Comparison of ENCODE assay signal across 8 cellular contexts in the genomic region with DNA sequence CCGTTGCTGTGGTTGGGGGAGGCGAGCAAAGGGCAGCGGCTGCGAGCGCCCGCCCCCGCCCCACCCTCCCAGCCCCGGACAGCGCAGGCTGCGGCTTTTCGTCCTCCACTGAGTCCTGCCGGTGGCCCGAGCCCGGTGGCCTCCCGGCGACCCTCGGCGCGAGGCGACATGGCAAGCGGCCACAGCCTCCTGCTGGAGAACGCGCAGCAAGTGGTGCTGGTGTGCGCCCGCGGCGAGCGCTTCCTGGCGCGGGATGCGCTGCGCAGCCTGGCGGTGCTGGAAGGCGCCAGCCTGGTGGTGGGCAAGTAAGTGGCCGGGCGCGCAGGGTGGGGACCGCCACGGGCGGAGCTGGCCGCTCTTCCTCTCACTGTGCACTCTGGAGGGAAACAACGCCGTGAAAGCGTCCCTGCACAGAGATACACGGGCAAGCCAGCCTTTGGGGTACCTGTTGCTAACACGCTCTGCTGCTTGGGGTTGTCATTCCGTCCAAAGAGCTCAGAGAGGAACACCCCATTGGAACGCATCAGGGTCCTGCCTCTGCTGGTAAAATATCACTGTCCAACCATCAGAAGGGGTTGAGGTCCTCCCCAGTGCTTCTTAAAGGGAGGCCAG. TPM values are rescaled to one million over a fixed set of nuclear protein-coding genes. Genes with fewer than 3 reads are reported as not detected.
DNase-seq lines count a peak whose midpoint lies in the region; ATAC-seq, FAIRE-seq and TF ChIP-seq lines count a peak whose summit lies in the region.

AMDHD1 (plus strand) TSS at position 101 of the 612 bp plus-strand sequence; CDS start at position 169, 68 bp downstream.

- H3K9me3 ChIP-seq in hepatocyte (ENCODE audit: low read depth): no peaks in the 10 kb centered on the region
- H3K9me3 ChIP-seq in sigmoid colon: no peaks in the 10 kb centered on the region

- DNase-seq in DMS114 treated with DMSO at 0.1 percent for 48 hours (lab: John Stamatoyannopoulos, UW; ENCODE audit: unreplicated experiment): peak; percentile 37
- DNase-seq in HTR-8/SVneo (ENCODE audit: insufficient read length, low spot score): peak; percentile 60
- peak; percentile 39 for DNase-seq in T follicular helper cell (ENCODE audit: low read depth)
- peak in 39 of 56 donors; percentile 14 to 72 (median 39) for DNase-seq in amygdala (lab: John Stamatoyannopoulos, UW)
- peak; percentile 83 for DNase-seq in hepatocyte (ENCODE audit: low spot score)
- DNase-seq in sigmoid colon: peak; percentile 74
- no peak for DNase-seq in amniotic stem cell (lab: John Stamatoyannopoulos, UW)

- FAIRE-seq in HTR-8/SVneo (lab: Jason Lieb, UNC): peak; percentile 46

- H3K27ac ChIP-seq in hepatocyte (peak within 1 kb of the TSS; percentile 73), sigmoid colon (peak within 1 kb of the TSS; percentile 84 to 89 (median 85))

- WGBS in hepatocyte (ENCODE audit: low lambda C conversion rate, missing lambda C conversion rate): 3% methylated on average over 34 of the region's 48 CpGs
- 0 to 1% methylated on average over 48 of the region's 48 CpGs for WGBS in sigmoid colon, 2 donors

- intact Hi-C loops in sigmoid colon (cut with DNase I): loop anchor here (5.0 kb wide), 1 partner anchor 86 kb away; the partner anchor contains the start of gene SNRPF

- no peaks in the 10 kb centered on the region for H3K79me2 ChIP-seq in hepatocyte

- H3K4me3 ChIP-seq in hepatocyte (peak within 1 kb of the TSS; percentile 76), sigmoid colon (peak within 1 kb of the TSS; percentile 83 to 96 (median 90))

- no peak for TF ChIP-seq POLR2A in sigmoid colon (IDR thresholded peaks at IDR 0.05)

- H3K4me1 ChIP-seq in hepatocyte (ENCODE audit: insufficient read depth) (no peaks in the 10 kb centered on the region), sigmoid colon (peaks cover 0 to 11% (median 7%) of the 10 kb centered on the region in 4 donors)

- peak; percentile 59 for ATAC-seq in GM21423 (IDR thresholded peaks at IDR 0.05; ENCODE audit: unreplicated experiment)

- peak within 1 kb of the TSS; percentile 89 for H3K4me2 ChIP-seq in hepatocyte

- TF ChIP-seq CTCF in hepatocyte (IDR thresholded peaks at IDR 0.05; ENCODE audit: poor library complexity) (peak; percentile 30), sigmoid colon (IDR thresholded peaks at IDR 0.05) (peak in 3 of 4 experiments; percentile 26 to 47 (median 44))

- no peaks in the 10 kb centered on the region for H4K20me1 ChIP-seq in hepatocyte (ENCODE audit: insufficient read depth, poor library complexity, severe bottlenecking)

- peak within 1 kb of the TSS; percentile 92 for H2AFZ ChIP-seq in hepatocyte

- H3K9me2 ChIP-seq in hepatocyte (replicated peaks; ENCODE audit: insufficient read depth): no peaks in the 10 kb centered on the region

- H3K27me3 ChIP-seq in hepatocyte: no peaks in the 10 kb centered on the region
- no peaks in the 10 kb centered on the region for H3K27me3 ChIP-seq in sigmoid colon

- no peak for TF ChIP-seq EP300 in sigmoid colon (IDR thresholded peaks at IDR 0.05)

- H3K36me3 ChIP-seq in hepatocyte (replicated peaks; ENCODE audit: insufficient read depth, low read depth) (no peaks in the 10 kb centered on the region), sigmoid colon (no peaks in the 10 kb centered on the region)

RNA-seq across cellular contexts. Expression of gene AMDHD1, which starts in this region (rescaled TPM):
- total RNA-seq in hepatocyte (2.1 and 3.5 TPM in 2 replicates), sigmoid colon (1 to 10 TPM in 2 of 4 donors, under 1 TPM in 2; 0.55 to 1.2 (median 0.90) TPM)
- polyA plus RNA-seq in hepatocyte (0.43 and 3.0 TPM in 2 replicates), sigmoid colon (under 1 TPM in 1 of 3 donors, not detected in 2; 0.47 TPM)
